Comparison of ENCODE assay signal across 1 cellular context in genomic region chr7:135445690-135446089, GRCh38.
TF ChIP-seq lines count a peak whose summit lies in the region.

No MANE protein-coding gene starts in this region.

TF ChIP-seq in GM12878, 131 proteins besides CTCF, POLR2A, EP300 and RAD21 (continued from another document):
- no peak for TF ChIP-seq MLLT1 (IDR thresholded peaks at IDR 0.05)
- TF ChIP-seq NRF1 (conservative IDR thresholded peaks at IDR 0.05; ENCODE audit: low read depth, low read length): no peak
- no peak for TF ChIP-seq SREBF2 (IDR thresholded peaks at IDR 0.05; ENCODE audit: low read length)
- no peak for TF ChIP-seq DPF2 (IDR thresholded peaks at IDR 0.05)
- no peak for TF ChIP-seq KLF5 (IDR thresholded peaks at IDR 0.05; ENCODE audit: partially characterized antibody)
- TF ChIP-seq ZNF687 (IDR thresholded peaks at IDR 0.05): no peak
- TF ChIP-seq BACH1 (IDR thresholded peaks at IDR 0.05; ENCODE audit: borderline replicate concordance): no peak
- TF ChIP-seq ETV6 (conservative IDR thresholded peaks at IDR 0.05 in 1 of 2, IDR thresholded peaks at IDR 0.05 in 1 of 2; ENCODE audit: borderline replicate concordance in 1 of 2, low read depth in 1 of 2): no peak
- TF ChIP-seq ATF3 (IDR thresholded peaks at IDR 0.05; ENCODE audit: borderline replicate concordance, extremely low read depth, low read depth, low read length): no peak
- no peak for TF ChIP-seq MYB (IDR thresholded peaks at IDR 0.05; ENCODE audit: borderline replicate concordance, low read depth, low read length)
- no peak for TF ChIP-seq CREM (IDR thresholded peaks at IDR 0.05; ENCODE audit: low read depth)
